8 cellular contexts compared by ENCODE assay signal in the genomic region with DNA sequence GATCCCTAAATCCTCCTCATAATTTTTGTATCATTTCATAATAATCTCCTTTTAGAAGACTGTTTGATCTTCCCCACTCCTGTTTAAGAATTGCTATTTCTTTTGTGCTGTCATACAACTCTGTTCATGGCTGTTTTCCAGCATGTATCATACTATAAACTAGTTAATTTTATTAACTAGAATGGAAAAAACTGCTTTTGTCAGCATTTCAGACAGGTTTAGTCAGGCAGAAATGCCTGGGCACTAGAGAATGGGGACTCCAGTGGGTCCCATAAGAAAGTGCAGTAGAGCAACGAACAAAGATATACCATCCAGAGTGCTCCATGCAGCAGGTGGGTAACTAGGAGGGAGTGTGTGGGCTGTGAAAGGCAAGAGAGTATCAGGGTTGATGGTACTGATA.
"Had no signal": no experiment of that assay in that cellular context is flagged by ENCODE, and none has a peak within 500 bp of the region (broad histone marks: within the 10 kb centered on the region; RNA-seq: fewer than 3 reads in every experiment).

No MANE protein-coding gene starts in this region.

- H3K27ac ChIP-seq: KMS-11 had no signal

- H3K4me2 ChIP-seq: GM23338, KMS-11 had no signal

- H3K27ac Mint-ChIP-seq: GM23338, H9 had no signal

- H2AFZ ChIP-seq: GM23338 had no signal

- FAIRE-seq: H1, H54, HTR-8/SVneo had no signal

- H3K9ac ChIP-seq: KMS-11 had no signal

- H3K4me1 Mint-ChIP-seq: GM23338, H9 had no signal

- ATAC-seq: GM23338 had no signal

- DNase-seq: H9, HCEC 1CT, KBM-7 had no signal

- H3K4me3 ChIP-seq: GM23338 had no signal

- H3K4me3 Mint-ChIP-seq: GM23338, H9 had no signal
